ENCODE assay signal across 9 cellular contexts in genomic region chr1:101291562-101292035, GRCh38. TPM values are rescaled to one million over a fixed set of nuclear protein-coding genes. Genes with fewer than 3 reads are reported as not detected.
DNase-seq lines count a peak whose midpoint lies in the region; ATAC-seq lines count a peak whose summit lies in the region.
"Had no signal": no experiment of that assay in that cellular context is flagged by ENCODE, and none has a peak within 500 bp of the region (broad histone marks: within the 10 kb centered on the region; RNA-seq: fewer than 3 reads in every experiment).

No MANE protein-coding gene starts in this region.

- H3K36me3 Mint-ChIP-seq in T-helper 17 cell (ENCODE audit: low read depth): no peaks in the 10 kb centered on the region

- peak overlapping the region; percentile 98 for H3K27ac Mint-ChIP-seq in T-helper 17 cell
- H3K27ac Mint-ChIP-seq: nephron had no signal

- peak overlapping the region; percentile 35 for H3K27ac ChIP-seq in epithelial cell of prostate

- peaks cover 54% of the 10 kb centered on the region for H3K4me1 Mint-ChIP-seq in T-helper 17 cell

- no peaks in the 10 kb centered on the region for H3K9me3 ChIP-seq in T-helper 17 cell (ENCODE audit: control insufficient read depth, low read length, poor library complexity, severe bottlenecking)

- H3K27me3 Mint-ChIP-seq in T-helper 17 cell: no peaks in the 10 kb centered on the region

- ATAC-seq in HG03442 (IDR thresholded peaks at IDR 0.05; ENCODE audit: unreplicated experiment) (peak; percentile 31), T-helper 17 cell (peak; percentile 40), GM18873 (IDR thresholded peaks at IDR 0.05; ENCODE audit: low FRiP score, unreplicated experiment) (no peak)

- DNase-seq in NCI-H1105 treated with DMSO at 0.1 percent for 48 hours (lab: John Stamatoyannopoulos, UW) (peak; percentile 18), NCI-H1105 (lab: John Stamatoyannopoulos, UW) (no peak), T-helper 17 cell (peak in 1 of 3 donors; percentile 21), epithelial cell of prostate (ENCODE audit: low read depth, low spot score) (no peak), germinal center (ENCODE audit: low spot score) (no peak)
- peak; percentile 42 to 50 for DNase-seq in stimulated activated CD8-positive, alpha-beta memory T cell treated with anti-CD3 and anti-CD28 coated beads, Interleukin-15, amount 100 ng/mL, for 48 hours (ENCODE audit: low read depth in 2 of 2)

- peak overlapping the region; percentile 63 for H3K4me3 Mint-ChIP-seq in T-helper 17 cell
- H3K4me3 Mint-ChIP-seq: nephron had no signal

RNA-seq across cellular contexts. Expression of gene S1PR1, which starts 54.8 kb away (rescaled TPM):
- total RNA-seq in T-helper 17 cell: 100 to 1,000 TPM; 157 to 226 TPM

Comparison
In these comparisons a context has a peak if more than half of its experiments do, and no peak if none do; other contexts are left out.
1. DNase-seq: peak in NCI-H1105 treated with DMSO at 0.1 percent for 48 hours (single experiment) and stimulated activated CD8-positive, alpha-beta memory T cell treated with anti-CD3 and anti-CD28 coated beads, Interleukin-15, amount 100 ng/mL, for 48 hours (2 of 2); none in NCI-H1105 (single experiment), epithelial cell of prostate (single experiment) and germinal center (single experiment).